In genomic region chr14:54129850-54130640, GRCh38 we compare ENCODE assay signal across 18 cellular contexts.
DNase-seq lines count a peak whose midpoint lies in the region; ATAC-seq, FAIRE-seq and TF ChIP-seq lines count a peak whose summit lies in the region.
"Had no signal": no experiment of that assay in that cellular context is flagged by ENCODE, and none has a peak within 500 bp of the region (broad histone marks: within the 10 kb centered on the region; RNA-seq: fewer than 3 reads in every experiment).

No MANE protein-coding gene starts in this region.

- POLR2A ChIA-PET in IMR-90 (lab: Charles Lee; ENCODE audit: unreplicated experiment) (no interaction called here), H1 (lab: Charles Lee; ENCODE audit: partially characterized antibody) (no interaction called here)

- H3K36me3 ChIP-seq in IMR-90 (ENCODE audit: control insufficient read depth, insufficient read depth, low read length) (no peaks in the 10 kb centered on the region), H1 (ENCODE audit: control insufficient read depth in 2 of 4, insufficient read depth in 4 of 4, low read length in 3 of 4) (no peaks in the 10 kb centered on the region)
- H3K36me3 ChIP-seq: BLaER1 treated with 17β-estradiol and CSF1 and Interleukin-3, amounts not matched to agents 10 nM and 100 nM had no signal

- no peaks in the 10 kb centered on the region for H3K4me1 Mint-ChIP-seq in mesothelial cell of epicardium
- H3K4me1 Mint-ChIP-seq: B cell had no signal

- peaks cover 12% of the 10 kb centered on the region for H3K9me3 Mint-ChIP-seq in mesothelial cell of epicardium
- H3K9me3 Mint-ChIP-seq: CD8-positive, alpha-beta T cell; HFFc6 had no signal

- H2BK20ac ChIP-seq in IMR-90 (ENCODE audit: low read depth, low read length) (no peak overlapping the region), H1 (ENCODE audit: low read length) (no peak overlapping the region)

- no peak overlapping the region for H3K4me3 ChIP-seq in IMR-90 (ENCODE audit: insufficient read depth, low read depth, low read length)
- no peak overlapping the region for H3K4me3 ChIP-seq in H1 (ENCODE audit: extremely low read depth in 1 of 4, insufficient read depth in 2 of 4, low read depth in 3 of 4, low read length in 4 of 4)
- H3K4me3 ChIP-seq: BLaER1 treated with 17β-estradiol and CSF1 and Interleukin-3, amounts not matched to agents 10 nM and 100 nM; GM23248 had no signal

- no peaks in the 10 kb centered on the region for H3K36me3 Mint-ChIP-seq in mesothelial cell of epicardium
- H3K36me3 Mint-ChIP-seq: CD8-positive, alpha-beta T cell had no signal

- H3K18ac ChIP-seq in IMR-90 (ENCODE audit: low read depth, low read length) (no peak overlapping the region), H1 (ENCODE audit: extremely low read depth, low read length) (no peak overlapping the region)

- TF ChIP-seq RAD21 in IMR-90 (IDR thresholded peaks at IDR 0.05; ENCODE audit: low read length) (no peak), H1 (IDR thresholded peaks at IDR 0.05 in 1 of 2, conservative IDR thresholded peaks at IDR 0.05 in 1 of 2; ENCODE audit: low read depth in 2 of 2, low read length in 2 of 2) (no peak)

- H2BK120ac ChIP-seq in IMR-90 (ENCODE audit: low read depth, low read length) (no peak overlapping the region), H1 (replicated peaks; ENCODE audit: low read depth, low read length) (no peak overlapping the region)

- no peak overlapping the region for H2BK15ac ChIP-seq in IMR-90 (ENCODE audit: low read depth, low read length)
- H2BK15ac ChIP-seq in H1 (ENCODE audit: low read length) = no peak overlapping the region

- no peaks in the 10 kb centered on the region for H3K23me2 ChIP-seq in H1 (ENCODE audit: low read depth, low read length)

- TF ChIP-seq POLR2A in IMR-90 (IDR thresholded peaks at IDR 0.05; ENCODE audit: low read depth, low read length) (no peak), H1 (IDR thresholded peaks at IDR 0.05; ENCODE audit: control extremely low read depth in 1 of 2, low read depth in 2 of 2, low read length in 2 of 2) (no peak)

- no peak for TF ChIP-seq CTCF in IMR-90 (conservative IDR thresholded peaks at IDR 0.05; ENCODE audit: low read depth, low read length)
- no peak for TF ChIP-seq CTCF in H1 (IDR thresholded peaks at IDR 0.05; ENCODE audit: control extremely low read depth in 1 of 3, insufficient read depth in 1 of 3, low read depth in 1 of 3, low read length in 3 of 3)
- no peak for TF ChIP-seq CTCF in mesothelial cell of epicardium (IDR thresholded peaks at IDR 0.05; ENCODE audit: unreplicated experiment)

- intact Hi-C loops in IMR-90 (cut with micrococcal nuclease) = no loop called here

- H3K4me3 Mint-ChIP-seq in mesothelial cell of epicardium = no peak overlapping the region
- H3K4me3 Mint-ChIP-seq: B cell; CD8-positive, alpha-beta T cell; HFFc6 had no signal

- H4K5ac ChIP-seq in IMR-90 (ENCODE audit: low read depth, low read length) = no peak overlapping the region
- no peak overlapping the region for H4K5ac ChIP-seq in H1 (ENCODE audit: insufficient read length, low read depth, low read length)

- peak; percentile 77 for ATAC-seq in IMR-90 (ENCODE audit: low read depth)
- ATAC-seq: CD8-positive, alpha-beta T cell; HCT116 had no signal

- H3K4me1 ChIP-seq in IMR-90 (ENCODE audit: control insufficient read depth, insufficient read depth, low read length) = no peaks in the 10 kb centered on the region
- no peaks in the 10 kb centered on the region for H3K4me1 ChIP-seq in H1 (replicated peaks in 1 of 4; ENCODE audit: control insufficient read depth in 3 of 4, insufficient read depth in 4 of 4, low read length in 3 of 4)

- H4K8ac ChIP-seq in IMR-90 (ENCODE audit: low read depth in 2 of 2, low read length in 2 of 2) (no peak overlapping the region), H1 (ENCODE audit: extremely low read depth, insufficient read depth, low read length) (no peak overlapping the region)

- CTCF ChIA-PET in IMR-90 (lab: Yijun Ruan, JAX) (interaction anchor here (0.7 kb wide), 1 partner anchor 1730 kb away, joined by 4 read pairs; no protein-coding TSS in a partner anchor), H1 (lab: Charles Lee; ENCODE audit: partially characterized antibody) (interaction anchor here (1.0 kb wide), 1 partner anchor 13 kb away, joined by 3 read pairs; no protein-coding TSS in a partner anchor)

- no peaks in the 10 kb centered on the region for H3K9me3 ChIP-seq in IMR-90 (ENCODE audit: control insufficient read depth, insufficient read depth, low read length)
- H3K9me3 ChIP-seq in H1 (ENCODE audit: insufficient read depth in 2 of 2, low read depth in 1 of 2, low read length in 1 of 2) = no peaks in the 10 kb centered on the region

- peak; percentile 7 for FAIRE-seq in H1 (lab: Jason Lieb, UNC)
- FAIRE-seq: GM12892, GM18507, H54 had no signal

- no peak overlapping the region for H3K9ac ChIP-seq in IMR-90 (ENCODE audit: low read depth, low read length)
- no peak overlapping the region for H3K9ac ChIP-seq in H1 (replicated peaks in 1 of 4; ENCODE audit: extremely low read depth in 1 of 4, low read depth in 3 of 4, low read length in 3 of 4)
- H3K9ac ChIP-seq: BLaER1 treated with 17β-estradiol and CSF1 and Interleukin-3, amounts not matched to agents 10 nM and 100 nM; GM23248 had no signal

- no peaks in the 10 kb centered on the region for H3K79me2 ChIP-seq in H1 (ENCODE audit: control insufficient read depth in 1 of 2, insufficient read depth in 2 of 2, low read length in 2 of 2)

- H3K27ac ChIP-seq in IMR-90 (ENCODE audit: insufficient read depth, low read length) (no peak overlapping the region), H1 (ENCODE audit: low read depth, low read length) (no peak overlapping the region)
- H3K27ac ChIP-seq: BLaER1 treated with 17β-estradiol and CSF1 and Interleukin-3, amounts not matched to agents 10 nM and 100 nM; GM23248 had no signal

- no peak overlapping the region for H3K27ac Mint-ChIP-seq in mesothelial cell of epicardium
- H3K27ac Mint-ChIP-seq: B cell; CD8-positive, alpha-beta T cell; HFFc6 had no signal

- no peak overlapping the region for H2BK12ac ChIP-seq in H1 (ENCODE audit: low read depth, low read length)

- H3K27me3 ChIP-seq in IMR-90 (ENCODE audit: control insufficient read depth, insufficient read depth, low read length) (no peaks in the 10 kb centered on the region; the same call in 1 of the 2 replicates), H1 (replicated peaks in 1 of 4; ENCODE audit: control insufficient read depth in 3 of 4, extremely low read depth in 1 of 4, insufficient read depth in 3 of 4, low read length in 3 of 4) (no peaks in the 10 kb centered on the region)
- H3K27me3 ChIP-seq: BLaER1 treated with 17β-estradiol and CSF1 and Interleukin-3, amounts not matched to agents 10 nM and 100 nM had no signal

- no peak for TF ChIP-seq EP300 in H1 (IDR thresholded peaks at IDR 0.05; ENCODE audit: borderline replicate concordance in 1 of 2, low read depth in 2 of 2, low read length in 2 of 2)

- H3K27me3 Mint-ChIP-seq in mesothelial cell of epicardium (ENCODE audit: low read depth) = no peaks in the 10 kb centered on the region
- H3K27me3 Mint-ChIP-seq: B cell had no signal

- no peak overlapping the region for H2AK5ac ChIP-seq in IMR-90 (ENCODE audit: low read depth, low read length)
- no peak overlapping the region for H2AK5ac ChIP-seq in H1 (ENCODE audit: low read depth, low read length)

- H3K23ac ChIP-seq in IMR-90 (ENCODE audit: low read depth, low read length) (no peak overlapping the region), H1 (ENCODE audit: insufficient read length) (no peak overlapping the region)

- H3K56ac ChIP-seq in IMR-90 (ENCODE audit: extremely low read depth, insufficient read depth, low read length) (no peak overlapping the region), H1 (replicated peaks; ENCODE audit: insufficient read length, low read depth, low read length) (no peak overlapping the region)

- H3K14ac ChIP-seq in IMR-90 (replicated peaks; ENCODE audit: low read depth, low read length) (no peak overlapping the region), H1 (ENCODE audit: insufficient read length) (no peak overlapping the region)

- no peak overlapping the region for H2AK9ac ChIP-seq in IMR-90 (replicated peaks; ENCODE audit: low read depth, low read length, poor library complexity)

- H4K20me1 ChIP-seq in IMR-90 (ENCODE audit: insufficient read depth, low read length) (no peaks in the 10 kb centered on the region), H1 (replicated peaks in 1 of 2; ENCODE audit: control insufficient read depth in 1 of 2, insufficient read depth in 2 of 2, low read length in 2 of 2) (no peaks in the 10 kb centered on the region)
- H4K20me1 ChIP-seq: BLaER1 treated with 17β-estradiol and CSF1 and Interleukin-3, amounts not matched to agents 10 nM and 100 nM had no signal

- H4K91ac ChIP-seq in IMR-90 (ENCODE audit: insufficient read depth, low read depth, low read length) = no peak overlapping the region
- no peak overlapping the region for H4K91ac ChIP-seq in H1 (replicated peaks; ENCODE audit: insufficient read length, low read length)

- in situ Hi-C loops in IMR-90 (cut with MboI; ENCODE audit: low sequenced_read_pairs) = no loop called here

- no peak overlapping the region for H2AFZ ChIP-seq in IMR-90 (replicated peaks; ENCODE audit: low read length, poor library complexity)
- no peak overlapping the region for H2AFZ ChIP-seq in H1 (ENCODE audit: low read length)
- H2AFZ ChIP-seq: GM23248 had no signal

- H3K4me2 ChIP-seq in IMR-90 (ENCODE audit: low read depth, low read length) = no peak overlapping the region
- no peak overlapping the region for H3K4me2 ChIP-seq in H1 (ENCODE audit: insufficient read depth in 1 of 2, low read depth in 2 of 2, low read length in 2 of 2)
- H3K4me2 ChIP-seq: BLaER1 treated with 17β-estradiol and CSF1 and Interleukin-3, amounts not matched to agents 10 nM and 100 nM had no signal

- BruUV-seq in IMR-90 (replicated peaks; lab: Mats Ljungman, UMichigan) = no TSS peak

- DNase-seq in EL (peak; percentile 61), IMR-90 (peak; percentile 52), H1 (ENCODE audit: low read depth in 1 of 2, low spot score in 2 of 2) (no peak), mesothelial cell of epicardium (ENCODE audit: low spot score in 2 of 2, unreplicated experiment in 2 of 2) (no peak), middle frontal gyrus (ENCODE audit: extremely low spot score, low spot score) (no peak), T-helper 1 cell (no peak)
- DNase-seq: Calu3; CD8-positive, alpha-beta T cell; DMS79 treated with DMSO at 0.1 percent for 48 hours; GDM1; GM23248; HFFc6 had no signal

- no peaks in the 10 kb centered on the region for H3K9me1 ChIP-seq in IMR-90 (ENCODE audit: insufficient read depth, low read length)

- H3K4ac ChIP-seq in IMR-90 (ENCODE audit: low read depth, low read length) = no peak overlapping the region
- no peak overlapping the region for H3K4ac ChIP-seq in H1 (replicated peaks; ENCODE audit: insufficient read length, low read depth, low read length)

- dilution Hi-C loops in IMR-90 (cut with HindIII; ENCODE audit: low sequenced_read_pairs, unreplicated experiment) = no loop called here

- H3K79me1 ChIP-seq in IMR-90 (ENCODE audit: low read depth in 1 of 2, low read length in 2 of 2) = no peaks in the 10 kb centered on the region
- no peaks in the 10 kb centered on the region for H3K79me1 ChIP-seq in H1 (ENCODE audit: low read depth, low read length)

- H2BK5ac ChIP-seq in IMR-90 (ENCODE audit: low read depth, low read length, poor library complexity, severe bottlenecking) (no peak overlapping the region), H1 (ENCODE audit: low read depth, low read length) (no peak overlapping the region)

- no CpG with 5 or more reads among the region's 5 CpGs for WGBS in IMR-90 (ENCODE audit: extremely low coverage in 2 of 2, insufficient read length in 1 of 2), 2 experiments
- 80% methylated on average over 5 of the region's 5 CpGs; no CpG with 5 or more reads in 1 of the 2 experiments for WGBS in H1 (ENCODE audit: extremely low coverage in 1 of 2, insufficient coverage in 1 of 2, insufficient read length in 1 of 2, insufficient replicate concordance in 2 of 2, low coverage in 1 of 2, low lambda C conversion rate in 2 of 2, missing lambda C conversion rate in 1 of 2), 2 experiments

Comparison
In these comparisons a context has a peak if more than half of its experiments do, and no peak if none do; other contexts are left out.
1. DNase-seq: peak in EL (single experiment) and IMR-90 (single experiment); none in H1 (0 of 2), mesothelial cell of epicardium (0 of 2), middle frontal gyrus (single experiment) and T-helper 1 cell (0 of 5).